ENCODE assay signal across 19 cellular contexts in genomic region chr9:126486276-126486675, GRCh38.
"Had no signal": no experiment of that assay in that cellular context is flagged by ENCODE, and none has a peak within 500 bp of the region (broad histone marks: within the 10 kb centered on the region; RNA-seq: fewer than 3 reads in every experiment).

No MANE protein-coding gene starts in this region.

- H3K4me3 ChIP-seq: dorsolateral prefrontal cortex, lung, psoas muscle, sigmoid colon, testis, tibial artery, upper lobe of left lung had no signal

- H3K9me3 Mint-ChIP-seq: immature natural killer cell; memory B cell; natural killer cell; stimulated activated memory B cell treated with anti-CD40 and anti-IgM and Interleukin-4, amounts not matched to agents 10 μg/mL and 1 μg/mL and 100 μg/mL, for 72 hours had no signal

- H3K4me1 ChIP-seq: psoas muscle, sigmoid colon had no signal

- H3K27me3 Mint-ChIP-seq: stimulated activated memory B cell treated with anti-CD40 and anti-IgM and Interleukin-4, amounts not matched to agents 10 μg/mL and 1 μg/mL and 100 μg/mL, for 72 hours had no signal

- H3K4me3 Mint-ChIP-seq: immature natural killer cell; memory B cell; natural killer cell; stimulated activated memory B cell treated with anti-CD40 and anti-IgM and Interleukin-4, amounts not matched to agents 10 μg/mL and 1 μg/mL and 100 μg/mL, for 72 hours had no signal

- ATAC-seq: left ventricle myocardium superior, natural killer cell, psoas muscle, right cardiac atrium had no signal

- DNase-seq: dorsolateral prefrontal cortex; effector CD4-positive, alpha-beta T cell; hypothalamus; immature natural killer cell; islet precursor cell; left ventricle myocardium superior; natural killer cell; psoas muscle; right cardiac atrium; sigmoid colon; stimulated activated CD4-positive, alpha-beta T cell treated with anti-CD3 and anti-CD28 coated beads, Interleukin-4, amount 100 ng/mL, for 4 hours; stimulated activated naive CD8-positive, alpha-beta T cell treated with anti-CD3 and anti-CD28 coated beads, Interleukin-15, Interleukin-2, amounts not matched to agents 100 U/mL and 50 U/mL, for 24 hours; substantia nigra; testis; tibial artery; upper lobe of left lung had no signal

- H3K27me3 ChIP-seq: dorsolateral prefrontal cortex, sigmoid colon, testis, tibial artery, upper lobe of left lung had no signal

- H3K9me3 ChIP-seq: psoas muscle, sigmoid colon, testis, tibial artery, upper lobe of left lung had no signal

- H3K27ac ChIP-seq: psoas muscle, sigmoid colon, testis, tibial artery, upper lobe of left lung had no signal

- H3K27ac Mint-ChIP-seq: immature natural killer cell; memory B cell; natural killer cell; stimulated activated memory B cell treated with anti-CD40 and anti-IgM and Interleukin-4, amounts not matched to agents 10 μg/mL and 1 μg/mL and 100 μg/mL, for 72 hours had no signal

- H3K36me3 Mint-ChIP-seq: memory B cell; natural killer cell; stimulated activated memory B cell treated with anti-CD40 and anti-IgM and Interleukin-4, amounts not matched to agents 10 μg/mL and 1 μg/mL and 100 μg/mL, for 72 hours had no signal
